ENCODE assay signal across 8 cellular contexts in genomic region chr1:93079685-93080141, GRCh38. TPM values are rescaled to one million over a fixed set of nuclear protein-coding genes. Genes with fewer than 3 reads are reported as not detected.
DNase-seq lines count a peak whose midpoint lies in the region; ATAC-seq and TF ChIP-seq lines count a peak whose summit lies in the region.

No MANE protein-coding gene starts in this region.

- H3K9me3 ChIP-seq in Loucy (ENCODE audit: insufficient read depth, low read depth, low read length) (no peaks in the 10 kb centered on the region), mucosa of rectum (ENCODE audit: control insufficient read depth in 2 of 2, low read length in 2 of 2) (no peaks in the 10 kb centered on the region), thoracic aorta (no peaks in the 10 kb centered on the region)

- no peaks in the 10 kb centered on the region for H3K27me3 Mint-ChIP-seq in activated CD4-positive, alpha-beta memory T cell treated with anti-CD3 and anti-CD28 coated beads for 36 hours

- H3K4me3 ChIP-seq in Loucy (ENCODE audit: low read length, poor library complexity, severe bottlenecking) (peak overlapping the region; percentile 96), mucosa of rectum (ENCODE audit: low read length in 2 of 2) (peak overlapping the region; percentile 83 to 92), thoracic aorta (peak overlapping the region; percentile 98)

- intact Hi-C loops in activated CD4-positive, alpha-beta memory T cell treated with anti-CD3 and anti-CD28 coated beads for 36 hours (cut with micrococcal nuclease) = loop anchor here (1.0 to 10.0 kb wide), 12 partner anchors 37 to 765 kb away; partner anchors contain the start of genes CCDC18, DIPK1A and TMED5

- H3K27me3 ChIP-seq in Loucy (ENCODE audit: insufficient read depth, low read length, poor library complexity, severe bottlenecking) = no peaks in the 10 kb centered on the region
- H3K27me3 ChIP-seq in mucosa of rectum (ENCODE audit: control insufficient read depth in 2 of 2, insufficient read depth in 2 of 2, low read length in 2 of 2) = no peaks in the 10 kb centered on the region
- H3K27me3 ChIP-seq in thoracic aorta (replicated peaks; ENCODE audit: insufficient read depth) = no peaks in the 10 kb centered on the region

- peak overlapping the region; percentile 85 for H3K4me3 Mint-ChIP-seq in activated CD4-positive, alpha-beta memory T cell treated with anti-CD3 and anti-CD28 coated beads for 36 hours

- no peaks in the 10 kb centered on the region for H3K9me2 ChIP-seq in Loucy (replicated peaks; ENCODE audit: low read depth, low read length)

- H3K9me3 Mint-ChIP-seq in activated CD4-positive, alpha-beta memory T cell treated with anti-CD3 and anti-CD28 coated beads for 36 hours = peaks cover 2% of the 10 kb centered on the region

- H3K4me1 ChIP-seq in Loucy (ENCODE audit: insufficient read depth, low read length, poor library complexity, severe bottlenecking) (peaks cover 43% of the 10 kb centered on the region), mucosa of rectum (ENCODE audit: control insufficient read depth in 2 of 2, insufficient read depth in 2 of 2, low read length in 2 of 2) (peaks cover 12 to 15% of the 10 kb centered on the region in 2 donors), thoracic aorta (ENCODE audit: control insufficient read depth in 1 of 2, low read depth in 2 of 2) (peaks cover 16 to 22% of the 10 kb centered on the region in 2 donors)

- H3K4me2 ChIP-seq in Loucy (ENCODE audit: low read depth, low read length, poor library complexity, severe bottlenecking) = peak overlapping the region; percentile 98

- peaks cover 19% of the 10 kb centered on the region for H3K36me3 Mint-ChIP-seq in activated CD4-positive, alpha-beta memory T cell treated with anti-CD3 and anti-CD28 coated beads for 36 hours

- peak overlapping the region; percentile 70 for H3K27ac ChIP-seq in epithelial cell of prostate
- H3K27ac ChIP-seq in mucosa of rectum (ENCODE audit: low read depth in 2 of 2, low read length in 2 of 2) = peak overlapping the region; percentile 75 to 80
- peak overlapping the region; percentile 40 to 71 for H3K27ac ChIP-seq in thoracic aorta

- H3K27ac Mint-ChIP-seq in activated CD4-positive, alpha-beta memory T cell treated with anti-CD3 and anti-CD28 coated beads for 36 hours = peak overlapping the region; percentile 88

- H4K20me1 ChIP-seq in Loucy (ENCODE audit: insufficient read depth, low read length, poor library complexity, severe bottlenecking) = peaks cover 54% of the 10 kb centered on the region

- peaks cover 4% of the 10 kb centered on the region; the same call in 1 of the 2 replicates for H3K36me3 ChIP-seq in Loucy (ENCODE audit: insufficient read depth, low read length)
- no peaks in the 10 kb centered on the region for H3K36me3 ChIP-seq in mucosa of rectum (ENCODE audit: control insufficient read depth in 2 of 2, insufficient read depth in 2 of 2, low read length in 2 of 2)
- no peaks in the 10 kb centered on the region for H3K36me3 ChIP-seq in thoracic aorta

- peaks cover 67% of the 10 kb centered on the region for H3K79me2 ChIP-seq in Loucy (ENCODE audit: insufficient read depth, low read length)

- ATAC-seq in thoracic aorta (ENCODE audit: insufficient number of reproducible peaks, low FRiP score, low read depth) (no peak), GM18502 (IDR thresholded peaks at IDR 0.05; ENCODE audit: poor library complexity, unreplicated experiment) (no peak)

- CTCF ChIA-PET in activated CD4-positive, alpha-beta memory T cell treated with anti-CD3 and anti-CD28 coated beads for 36 hours (lab: Charles Lee) = interaction anchor here (0.6 to 3.1 kb wide), 26 partner anchors 13 to 528 kb away, joined by 3 to 30 read pairs (median 4); partner anchors contain the start of gene DR1

- POLR2A ChIA-PET in activated CD4-positive, alpha-beta memory T cell treated with anti-CD3 and anti-CD28 coated beads for 36 hours (lab: Charles Lee) = interaction anchor here (0.6 to 3.3 kb wide), 11 partner anchors 18 to 266 kb away, joined by 3 to 15 read pairs (median 5); partner anchors contain the start of genes DIPK1A, DR1 and RPL5

- H2AFZ ChIP-seq in Loucy (ENCODE audit: low read length) = peak overlapping the region; percentile 83

- no peaks in the 10 kb centered on the region; the same call in 1 of the 2 replicates for H3F3A ChIP-seq in Loucy (ENCODE audit: low read depth)

- no peak for TF ChIP-seq CTCF in Loucy (conservative IDR thresholded peaks at IDR 0.05; ENCODE audit: low read length)
- no peak for TF ChIP-seq CTCF in thoracic aorta (IDR thresholded peaks at IDR 0.05)

- H3K4me1 Mint-ChIP-seq in activated CD4-positive, alpha-beta memory T cell treated with anti-CD3 and anti-CD28 coated beads for 36 hours (ENCODE audit: low read depth) = peaks cover 31% of the 10 kb centered on the region

- H3K9ac ChIP-seq in Loucy (ENCODE audit: low read depth, low read length, poor library complexity, severe bottlenecking) = peak overlapping the region; percentile 96
- peak overlapping the region; percentile 86 to 93 for H3K9ac ChIP-seq in mucosa of rectum (ENCODE audit: low read depth in 1 of 2, low read length in 2 of 2)

- DNase-seq in ELR (ENCODE audit: low read depth) (peak; percentile 65), epithelial cell of prostate (ENCODE audit: low read depth, low spot score) (no peak), thoracic aorta (ENCODE audit: low spot score) (no peak), COR-L47 (lab: John Stamatoyannopoulos, UW) (no peak)
- DNase-seq in activated CD4-positive, alpha-beta memory T cell treated with anti-CD3 and anti-CD28 coated beads for 36 hours = peak; percentile 52

RNA-seq across cellular contexts. Expression of gene MTF2, which starts 0.6 kb away (rescaled TPM):
- 10 to 100 TPM; 53.6 to 55.1 TPM for total RNA-seq in activated CD4-positive, alpha-beta memory T cell treated with anti-CD3 and anti-CD28 coated beads for 36 hours
- 10 to 100 TPM; 23.2 to 27.8 TPM for total RNA-seq in thoracic aorta

Comparison
In these comparisons a context has a peak if more than half of its experiments do, and no peak if none do; other contexts are left out.
1. DNase-seq: peak in ELR (single experiment) and activated CD4-positive, alpha-beta memory T cell treated with anti-CD3 and anti-CD28 coated beads for 36 hours (single experiment); none in epithelial cell of prostate (single experiment), thoracic aorta (single experiment) and COR-L47 (single experiment).
2. Peak in every context shown above with its lines, with median percentiles within 50 percentile points of each other: H3K4me3 ChIP-seq and H3K27ac ChIP-seq.